ENCODE assay signal across 15 cellular contexts in genomic region chr6:158016571-158017383, GRCh38. TPM values are rescaled to one million over a fixed set of nuclear protein-coding genes. Genes with fewer than 3 reads are reported as not detected.
DNase-seq lines count a peak whose midpoint lies in the region; ATAC-seq and TF ChIP-seq lines count a peak whose summit lies in the region.
"Had no signal": no experiment of that assay in that cellular context is flagged by ENCODE, and none has a peak within 500 bp of the region (broad histone marks: within the 10 kb centered on the region; RNA-seq: fewer than 3 reads in every experiment).

No MANE protein-coding gene starts in this region.

- H3K4me3 Mint-ChIP-seq in naive thymus-derived CD4-positive, alpha-beta T cell = no peak overlapping the region
- H3K4me3 Mint-ChIP-seq: activated CD4-positive, alpha-beta T cell treated with anti-CD3 and anti-CD28 coated beads for 36 hours; activated T-cell treated with anti-CD3 and anti-CD28 coated beads, Interleukin-2, amount 50 U/mL, for 24 hours had no signal

- H3K27ac ChIP-seq in A673 (ENCODE audit: low read depth, low read length, poor library complexity, severe bottlenecking) (peak overlapping the region; percentile 57), dorsolateral prefrontal cortex (peak overlapping the region; percentile 29 to 100 (median 98))
- H3K27ac ChIP-seq in naive thymus-derived CD4-positive, alpha-beta T cell (ENCODE audit: low read depth, low read length) = no peak overlapping the region

- H3K36me3 ChIP-seq in A673 (ENCODE audit: insufficient read depth, low read length, poor library complexity, severe bottlenecking) = peaks cover 8% of the 10 kb centered on the region
- peaks cover 0 to 41% (median 0%) of the 10 kb centered on the region in 3 experiments for H3K36me3 ChIP-seq in naive thymus-derived CD4-positive, alpha-beta T cell (ENCODE audit: control insufficient read depth in 2 of 3, insufficient read depth in 3 of 3, low read length in 3 of 3)
- H3K36me3 ChIP-seq: transverse colon had no signal

- ATAC-seq in naive thymus-derived CD4-positive, alpha-beta T cell = no peak
- ATAC-seq: A549; activated CD4-positive, alpha-beta T cell treated with anti-CD3 and anti-CD28 coated beads for 36 hours had no signal

- H3K4me3 ChIP-seq in A673 (ENCODE audit: low read depth, low read length, poor library complexity, severe bottlenecking) (peak overlapping the region; percentile 19), dorsolateral prefrontal cortex (peak overlapping the region; percentile 20 to 73 (median 52))
- no peak overlapping the region for H3K4me3 ChIP-seq in naive thymus-derived CD4-positive, alpha-beta T cell (ENCODE audit: low read length)
- H3K4me3 ChIP-seq: A549, transverse colon had no signal

- H3K4me1 ChIP-seq in A673 (ENCODE audit: insufficient read depth, low read length, poor library complexity, severe bottlenecking) = peaks cover 64% of the 10 kb centered on the region
- H3K4me1 ChIP-seq in naive thymus-derived CD4-positive, alpha-beta T cell (ENCODE audit: control insufficient read depth in 2 of 2, insufficient read depth in 2 of 2, low read length in 2 of 2) = peaks cover 0 to 18% of the 10 kb centered on the region in 2 donors

- H3K27me3 Mint-ChIP-seq in naive thymus-derived CD4-positive, alpha-beta T cell = no peaks in the 10 kb centered on the region
- H3K27me3 Mint-ChIP-seq: activated CD4-positive, alpha-beta T cell treated with anti-CD3 and anti-CD28 coated beads for 36 hours; activated T-cell treated with anti-CD3 and anti-CD28 coated beads, Interleukin-2, amount 50 U/mL, for 24 hours had no signal

- intact Hi-C loops in A673 (cut with micrococcal nuclease; ENCODE audit: unreplicated experiment) = no loop called here
- intact Hi-C loops in dorsolateral prefrontal cortex (cut with DNase I) = loop anchor here in 1 of 2 donors (5.0 kb wide), 1 partner anchor 56 kb away; no protein-coding TSS in a partner anchor
- intact Hi-C loops in naive thymus-derived CD4-positive, alpha-beta T cell (cut with micrococcal nuclease) = no loop called here

- peak overlapping the region in 5 of 9 donors; percentile 8 to 46 (median 13) for H3K27ac Mint-ChIP-seq in naive thymus-derived CD4-positive, alpha-beta T cell
- H3K27ac Mint-ChIP-seq: activated CD4-positive, alpha-beta T cell treated with anti-CD3 and anti-CD28 coated beads for 36 hours; activated T-cell treated with anti-CD3 and anti-CD28 coated beads, Interleukin-2, amount 50 U/mL, for 24 hours had no signal

- H3K36me3 Mint-ChIP-seq in naive thymus-derived CD4-positive, alpha-beta T cell = peaks cover 0 to 22% (median 13%) of the 10 kb centered on the region in 5 donors

- no peaks in the 10 kb centered on the region for H3K9me3 ChIP-seq in A673 (ENCODE audit: low read depth, low read length, poor library complexity, severe bottlenecking)
- no peaks in the 10 kb centered on the region for H3K9me3 ChIP-seq in naive thymus-derived CD4-positive, alpha-beta T cell (ENCODE audit: control insufficient read depth in 2 of 3, low read length in 3 of 3)
- H3K9me3 ChIP-seq: A549, transverse colon had no signal

- DNase-seq in A673 (ENCODE audit: low spot score) (peak; percentile 82), NCI-H446 (lab: John Stamatoyannopoulos, UW) (peak; percentile 69 to 79), dorsolateral prefrontal cortex (peak in 7 of 10 donors; percentile 50 to 73 (median 60)), NCI-H1436 (lab: John Stamatoyannopoulos, UW) (no peak), NCI-H774 (lab: John Stamatoyannopoulos, UW) (no peak), GOT3 (lab: John Stamatoyannopoulos, UW) (no peak)
- DNase-seq in naive thymus-derived CD4-positive, alpha-beta T cell = no peak
- no peak for DNase-seq in activated T-cell treated with anti-CD3 and anti-CD28 coated beads, Interleukin-2, amount 50 U/mL, for 1 hour
- DNase-seq: activated CD4-positive, alpha-beta T cell treated with anti-CD3 and anti-CD28 coated beads for 36 hours; activated T-cell treated with anti-CD3 and anti-CD28 coated beads, Interleukin-2, amount 50 U/mL, for 24 hours; amniotic stem cell; NCI-H2171 treated with DMSO at 0.1 percent for 48 hours; stimulated activated CD4-positive, alpha-beta T cell treated with anti-CD3 and anti-CD28 coated beads, Interleukin-12 subunit alpha, Interleukin-12 subunit beta, amount 100 ng/mL, for 4 hours; transverse colon had no signal

- TF ChIP-seq CTCF in A673 (conservative IDR thresholded peaks at IDR 0.05; ENCODE audit: low read depth, low read length) (no peak), dorsolateral prefrontal cortex (IDR thresholded peaks at IDR 0.05 in 54 of 56, conservative IDR thresholded peaks at IDR 0.05 in 2 of 56; ENCODE audit: low read depth in 1 of 56, partially characterized antibody in 56 of 56) (peak in 1 of 56 donors; percentile 9)

- BruUV-seq in A673 (replicated peaks; lab: Mats Ljungman, UMichigan) = no TSS peak

- H3K27me3 ChIP-seq in A673 (replicated peaks; ENCODE audit: insufficient read depth, low read depth, low read length, poor library complexity) = no peaks in the 10 kb centered on the region
- H3K27me3 ChIP-seq in dorsolateral prefrontal cortex = no peaks in the 10 kb centered on the region
- no peaks in the 10 kb centered on the region for H3K27me3 ChIP-seq in naive thymus-derived CD4-positive, alpha-beta T cell (ENCODE audit: control insufficient read depth in 2 of 2, insufficient read depth in 2 of 2, low read length in 2 of 2)
- H3K27me3 ChIP-seq: transverse colon had no signal

- H3K9me3 Mint-ChIP-seq in naive thymus-derived CD4-positive, alpha-beta T cell = no peaks in the 10 kb centered on the region
- H3K9me3 Mint-ChIP-seq: activated T-cell treated with anti-CD3 and anti-CD28 coated beads, Interleukin-2, amount 50 U/mL, for 24 hours had no signal

- CTCF ChIA-PET in A673 (lab: Charles Lee) = interaction anchor here (1.4 kb wide), 1 partner anchor 9 kb away, joined by 14 read pairs; no protein-coding TSS in a partner anchor
- CTCF ChIA-PET in naive thymus-derived CD4-positive, alpha-beta T cell (lab: Charles Lee) = interaction anchor here (1.2 to 4.0 kb wide), 2 partner anchors 9 kb away, joined by 3 to 21 read pairs; no protein-coding TSS in a partner anchor

- POLR2A ChIA-PET in A673 (lab: Charles Lee; ENCODE audit: low non-redundant PET) = no interaction called here
- POLR2A ChIA-PET in naive thymus-derived CD4-positive, alpha-beta T cell (lab: Charles Lee) = interaction anchor here (0.6 to 2.9 kb wide), 3 partner anchors 9 to 1069 kb away, joined by 4 to 12 read pairs (median 9); partner anchors contain the start of gene SYNJ2

- H3K4me1 Mint-ChIP-seq in naive thymus-derived CD4-positive, alpha-beta T cell = peaks cover 31 to 53% (median 34%) of the 10 kb centered on the region in 7 donors

RNA-seq across cellular contexts. Expression of gene SYNJ2, which starts 35.1 kb away (rescaled TPM):
- total RNA-seq in A673 (2021) = 34.5 and 37.0 TPM in 2 replicates
- total RNA-seq in dorsolateral prefrontal cortex = 100 to 1,000 TPM in 47 of 120 experiments, 10 to 100 TPM in 73; 41.0 to 257 (median 86.5) TPM
- total RNA-seq in naive thymus-derived CD4-positive, alpha-beta T cell = 10 to 100 TPM; 22.4 to 36.6 (median 22.5) TPM
- 10 to 100 TPM; 12.0 to 18.0 TPM for polyA plus RNA-seq in naive thymus-derived CD4-positive, alpha-beta T cell

Comparison
In these comparisons a context has a peak if more than half of its experiments do, and no peak if none do; other contexts are left out.
1. DNase-seq: peak in A673 (single experiment), NCI-H446 (2 of 2) and dorsolateral prefrontal cortex (7 of 10); none in naive thymus-derived CD4-positive, alpha-beta T cell (0 of 9), NCI-H1436 (single experiment), activated T-cell treated with anti-CD3 and anti-CD28 coated beads, Interleukin-2, amount 50 U/mL, for 1 hour (single experiment), NCI-H774 (single experiment) and GOT3 (single experiment).